ENCODE assay signal across 22 cellular contexts in genomic region chr12:44584625-44585024, GRCh38.
DNase-seq lines count a peak whose midpoint lies in the region; ATAC-seq, FAIRE-seq and TF ChIP-seq lines count a peak whose summit lies in the region.
"Had no signal": no experiment of that assay in that cellular context is flagged by ENCODE, and none has a peak within 500 bp of the region (broad histone marks: within the 10 kb centered on the region; RNA-seq: fewer than 3 reads in every experiment).

No MANE protein-coding gene starts in this region.

- no peaks in the 10 kb centered on the region for H3K79me2 ChIP-seq in keratinocyte (ENCODE audit: control insufficient read depth, insufficient read depth, low read length)

- TF ChIP-seq RAD21 in Ishikawa (IDR thresholded peaks at IDR 0.05; ENCODE audit: low read depth) = no peak

- no peak for TF ChIP-seq CTCF in keratinocyte (optimal IDR thresholded peaks at IDR 0.05 in 1 of 3, IDR thresholded peaks at IDR 0.05 in 1 of 3, conservative IDR thresholded peaks at IDR 0.05 in 1 of 3; ENCODE audit: extremely low read depth in 1 of 3, insufficient read depth in 2 of 3, low read length in 3 of 3)

- H3K4me2 ChIP-seq in keratinocyte (ENCODE audit: control insufficient read depth, extremely low read depth, insufficient read depth, low read depth, low read length) = no peak overlapping the region

- no peak overlapping the region for H3K27ac ChIP-seq in keratinocyte (ENCODE audit: control insufficient read depth, insufficient read depth, low read length)
- H3K27ac ChIP-seq: HL-60, RWPE1 had no signal

- H2AFZ ChIP-seq in keratinocyte (ENCODE audit: control insufficient read depth, low read length) = no peak overlapping the region

- H3K9me3 ChIP-seq in keratinocyte (ENCODE audit: control insufficient read depth, low read depth, low read length) = no peaks in the 10 kb centered on the region
- H3K9me3 ChIP-seq: Caco-2 had no signal

- ATAC-seq in GM18907 (IDR thresholded peaks at IDR 0.05; ENCODE audit: unreplicated experiment) = no peak
- no peak for ATAC-seq in HG02798 (IDR thresholded peaks at IDR 0.05; ENCODE audit: poor library complexity, unreplicated experiment)
- ATAC-seq: PC-3 had no signal

- no peaks in the 10 kb centered on the region for H3K27me3 ChIP-seq in H7 (ENCODE audit: control insufficient read depth, insufficient read depth, low read length)
- H3K27me3 ChIP-seq in keratinocyte (ENCODE audit: control insufficient read depth, extremely low read depth, insufficient read depth, low read length) = no peaks in the 10 kb centered on the region

- H3K36me3 ChIP-seq in H7 (replicated peaks; ENCODE audit: control insufficient read depth, insufficient read depth, low read length) = no peaks in the 10 kb centered on the region
- no peaks in the 10 kb centered on the region for H3K36me3 ChIP-seq in keratinocyte (ENCODE audit: control insufficient read depth in 2 of 2, extremely low read depth in 1 of 2, insufficient read depth in 2 of 2, low read length in 2 of 2)

- no peak overlapping the region for H3K9ac ChIP-seq in keratinocyte (ENCODE audit: control insufficient read depth, extremely low read depth, insufficient read depth, low read length)

- H3K4me3 ChIP-seq in H7 (ENCODE audit: insufficient read depth, low read depth, low read length) (no peak overlapping the region), keratinocyte (ENCODE audit: control insufficient read depth in 2 of 3, extremely low read depth in 1 of 3, insufficient read depth in 2 of 3, low read depth in 1 of 3, low read length in 3 of 3) (no peak overlapping the region)

- TF ChIP-seq EP300 in Ishikawa (IDR thresholded peaks at IDR 0.05; ENCODE audit: borderline replicate concordance) = no peak

- no peaks in the 10 kb centered on the region for H3K4me1 ChIP-seq in keratinocyte (ENCODE audit: control insufficient read depth, extremely low read depth, insufficient read depth, low read length)

- dilution Hi-C loops in keratinocyte (cut with MboI; ENCODE audit: extremely low pct_ligation_motif_present, low sequenced_read_pairs) = no loop called here

- H3K9me1 ChIP-seq in keratinocyte (ENCODE audit: control insufficient read depth, extremely low read depth, insufficient read depth, low read length) = no peaks in the 10 kb centered on the region

- H4K20me1 ChIP-seq in keratinocyte (ENCODE audit: control insufficient read depth, extremely low read depth, insufficient read depth, low read length) = no peaks in the 10 kb centered on the region

- peak; percentile 42 for DNase-seq in H7
- peak; percentile 13 for DNase-seq in astrocyte of the hippocampus (ENCODE audit: low read depth, low spot score)
- no peak for DNase-seq in keratinocyte (ENCODE audit: low read depth, low spot score)
- no peak for DNase-seq in NCI-H1436 (lab: John Stamatoyannopoulos, UW)
- DNase-seq: ACHN, AML-193, Caco-2, DMS153, EL, KBM-7, MV-4-11, NCI-H2227 treated with DMSO at 0.1 percent for 48 hours, NCI-H526, PC-3 had no signal

- peak; percentile 9 for FAIRE-seq in keratinocyte (lab: Jason Lieb, UNC)
- FAIRE-seq: GM19239, H54, HTR-8/SVneo had no signal

TF ChIP-seq in Ishikawa, 13 proteins besides CTCF, POLR2A, EP300 and RAD21:
- 0 out of 2 replicates have a peak, but pooled peaks have one; percentile 11 for TF ChIP-seq FOXM1 (IDR thresholded peaks at IDR 0.05; ENCODE audit: borderline replicate concordance, low read depth)
- no peak for TF ChIP-seq EGR1 (IDR thresholded peaks at IDR 0.05)

Comparison
In these comparisons a context has a peak if more than half of its experiments do, and no peak if none do; other contexts are left out.
1. DNase-seq: peak in H7 (single experiment) and astrocyte of the hippocampus (single experiment); none in keratinocyte (single experiment) and NCI-H1436 (single experiment).